1 cellular context compared by ENCODE assay signal in the genomic region with DNA sequence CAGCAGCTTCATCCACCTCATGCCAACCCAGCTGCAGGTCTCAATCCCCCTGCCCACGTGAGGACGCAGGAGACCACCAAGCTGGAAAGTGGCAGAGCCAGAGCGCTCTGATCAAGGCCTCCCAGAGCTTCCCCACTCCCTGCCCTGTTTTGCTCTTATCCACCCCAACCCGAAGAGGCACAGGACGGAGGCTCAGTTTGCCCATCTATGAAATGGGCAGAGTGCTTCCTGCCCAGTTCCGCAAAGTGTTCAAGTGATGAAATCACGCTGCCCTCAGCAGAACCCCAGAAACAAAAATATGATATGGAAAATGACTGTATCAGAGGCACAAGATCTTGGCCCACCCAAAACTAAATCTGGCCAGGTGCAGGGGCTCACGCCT.
TF ChIP-seq lines count a peak whose summit lies in the region.

No MANE protein-coding gene starts in this region.

TF ChIP-seq in HepG2, 621 proteins besides CTCF, POLR2A, EP300 and RAD21:
- no peak for TF ChIP-seq ZFY (CRISPR knock-in tag; IDR thresholded peaks at IDR 0.05)
- TF ChIP-seq, protein P1, sequence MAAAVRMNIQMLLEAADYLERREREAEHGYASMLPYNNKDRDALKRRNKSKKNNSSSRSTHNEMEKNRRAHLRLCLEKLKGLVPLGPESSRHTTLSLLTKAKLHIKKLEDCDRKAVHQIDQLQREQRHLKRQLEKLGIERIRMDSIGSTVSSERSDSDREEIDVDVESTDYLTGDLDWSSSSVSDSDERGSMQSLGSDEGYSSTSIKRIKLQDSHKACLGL (CRISPR knock-in tag; IDR thresholded peaks at IDR 0.05) = no peak
- TF ChIP-seq, protein P2, sequence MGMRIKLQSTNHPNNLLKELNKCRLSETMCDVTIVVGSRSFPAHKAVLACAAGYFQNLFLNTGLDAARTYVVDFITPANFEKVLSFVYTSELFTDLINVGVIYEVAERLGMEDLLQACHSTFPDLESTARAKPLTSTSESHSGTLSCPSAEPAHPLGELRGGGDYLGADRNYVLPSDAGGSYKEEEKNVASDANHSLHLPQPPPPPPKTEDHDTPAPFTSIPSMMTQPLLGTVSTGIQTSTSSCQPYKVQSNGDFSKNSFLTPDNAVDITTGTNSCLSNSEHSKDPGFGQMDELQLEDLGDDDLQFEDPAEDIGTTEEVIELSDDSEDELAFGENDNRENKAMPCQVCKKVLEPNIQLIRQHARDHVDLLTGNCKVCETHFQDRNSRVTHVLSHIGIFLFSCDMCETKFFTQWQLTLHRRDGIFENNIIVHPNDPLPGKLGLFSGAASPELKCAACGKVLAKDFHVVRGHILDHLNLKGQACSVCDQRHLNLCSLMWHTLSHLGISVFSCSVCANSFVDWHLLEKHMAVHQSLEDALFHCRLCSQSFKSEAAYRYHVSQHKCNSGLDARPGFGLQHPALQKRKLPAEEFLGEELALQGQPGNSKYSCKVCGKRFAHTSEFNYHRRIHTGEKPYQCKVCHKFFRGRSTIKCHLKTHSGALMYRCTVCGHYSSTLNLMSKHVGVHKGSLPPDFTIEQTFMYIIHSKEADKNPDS (CRISPR knock-in tag; IDR thresholded peaks at IDR 0.05) = no peak
- peak; percentile 55; the same call in 1 of the 2 replicates for TF ChIP-seq ADNP (CRISPR knock-in tag; IDR thresholded peaks at IDR 0.05)
- peak; percentile 12 for TF ChIP-seq AGO1 (IDR thresholded peaks at IDR 0.05; ENCODE audit: low read depth, low read length, poor library complexity, severe bottlenecking)
- TF ChIP-seq ZMYM3 (CRISPR knock-in tag; IDR thresholded peaks at IDR 0.05) = peak; percentile 79
- peak; percentile 96 for TF ChIP-seq ZNF629 (CRISPR knock-in tag; conservative IDR thresholded peaks at IDR 0.05)
